9 cellular contexts compared by ENCODE assay signal in the genomic region with DNA sequence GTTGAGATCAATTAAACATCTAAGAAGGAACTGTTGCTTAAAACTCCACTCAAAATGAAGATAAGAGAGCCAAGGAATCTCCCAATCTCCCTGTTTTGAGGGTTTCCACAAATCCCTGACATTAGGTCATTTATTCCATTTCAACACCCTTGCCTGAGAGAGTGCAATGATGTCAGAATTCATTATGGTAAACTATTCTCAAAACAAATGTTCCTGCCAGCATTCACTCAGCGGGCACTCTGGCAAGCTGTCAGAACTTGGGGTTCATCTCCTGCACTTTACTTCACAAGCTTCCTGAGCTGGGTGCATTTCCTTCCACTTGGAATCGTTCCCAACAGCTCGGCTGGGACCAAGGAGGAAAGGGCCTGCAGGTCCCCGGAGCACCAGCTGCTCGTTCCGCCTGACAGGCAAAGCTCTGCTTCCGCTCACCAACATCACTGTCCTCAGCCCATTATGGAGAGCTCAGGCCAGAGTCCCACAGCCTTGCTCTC.
DNase-seq lines count a peak whose midpoint lies in the region; ATAC-seq and TF ChIP-seq lines count a peak whose summit lies in the region.
"Had no signal": no experiment of that assay in that cellular context is flagged by ENCODE, and none has a peak within 500 bp of the region (broad histone marks: within the 10 kb centered on the region; RNA-seq: fewer than 3 reads in every experiment).

No MANE protein-coding gene starts in this region.

- no peak overlapping the region for H3K27ac Mint-ChIP-seq in activated CD4-positive, alpha-beta T cell treated with anti-CD3 and anti-CD28 coated beads for 36 hours

- H3K27ac ChIP-seq in ascending aorta (peak overlapping the region; percentile 76 to 86), stomach smooth muscle (ENCODE audit: low read length) (peak overlapping the region; percentile 88)

- H3K36me3 ChIP-seq in ascending aorta (no peaks in the 10 kb centered on the region), stomach smooth muscle (ENCODE audit: control insufficient read depth in 2 of 2, insufficient read depth in 2 of 2, low read length in 2 of 2) (no peaks in the 10 kb centered on the region)

- H3K27me3 ChIP-seq in ascending aorta: no peaks in the 10 kb centered on the region
- no peaks in the 10 kb centered on the region for H3K27me3 ChIP-seq in stomach smooth muscle (ENCODE audit: control insufficient read depth in 1 of 2, insufficient read depth in 2 of 2, low read length in 2 of 2)

- H3K9ac ChIP-seq in stomach smooth muscle (ENCODE audit: low read length in 2 of 2): peak overlapping the region; percentile 36 to 72

- H3K4me3 ChIP-seq in ascending aorta (no peak overlapping the region), stomach smooth muscle (ENCODE audit: low read length in 2 of 2) (peak overlapping the region in 1 of 2 donors; percentile 29)

- intact Hi-C loops in ascending aorta (cut with DNase I): loop anchor here (5.0 to 10.0 kb wide), 4 partner anchors 119 to 316 kb away; a partner anchor contains a TSS
- intact Hi-C loops in activated CD4-positive, alpha-beta T cell treated with anti-CD3 and anti-CD28 coated beads for 36 hours (cut with DNase I, micrococcal nuclease): loop anchor here (2.0 to 5.0 kb wide), 2 partner anchors 60 to 396 kb away; no protein-coding TSS in a partner anchor

- CTCF ChIA-PET in activated CD4-positive, alpha-beta T cell treated with anti-CD3 and anti-CD28 coated beads for 36 hours (lab: Charles Lee): interaction anchor here (0.6 to 3.0 kb wide), 16 partner anchors 9 to 628 kb away, joined by 3 to 21 read pairs (median 4); a partner anchor contains a TSS

- H3K4me1 ChIP-seq in ascending aorta: peaks cover 12 to 25% of the 10 kb centered on the region in 2 donors
- H3K4me1 ChIP-seq in stomach smooth muscle (ENCODE audit: control insufficient read depth, insufficient read depth, low read length): peaks cover 33% of the 10 kb centered on the region

- TF ChIP-seq CTCF in ascending aorta (IDR thresholded peaks at IDR 0.05): no peak

- DNase-seq in ascending aorta (ENCODE audit: low spot score in 2 of 2) (peak in 1 of 2 donors; percentile 79), hypothalamus (lab: John Stamatoyannopoulos, UW) (peak in 45 of 51 donors; percentile 24 to 84 (median 57)), NCI-H2029 (lab: John Stamatoyannopoulos, UW) (no peak), cortex of kidney (lab: John Stamatoyannopoulos, UW) (no peak), NCI-H774 (lab: John Stamatoyannopoulos, UW) (no peak)
- DNase-seq in activated CD4-positive, alpha-beta T cell treated with anti-CD3 and anti-CD28 coated beads for 36 hours: no peak
- DNase-seq: endodermal cell had no signal

- no peaks in the 10 kb centered on the region for H3K9me3 Mint-ChIP-seq in activated CD4-positive, alpha-beta T cell treated with anti-CD3 and anti-CD28 coated beads for 36 hours (ENCODE audit: low read depth)
- H3K9me3 Mint-ChIP-seq: endodermal cell had no signal

- H3K9me3 ChIP-seq in ascending aorta (no peaks in the 10 kb centered on the region), stomach smooth muscle (ENCODE audit: control insufficient read depth in 2 of 2, low read length in 2 of 2) (no peaks in the 10 kb centered on the region)

- ATAC-seq in activated CD4-positive, alpha-beta T cell treated with anti-CD3 and anti-CD28 coated beads for 36 hours: no peak

- POLR2A ChIA-PET in activated CD4-positive, alpha-beta T cell treated with anti-CD3 and anti-CD28 coated beads for 36 hours (lab: Charles Lee): interaction anchor here (0.5 to 0.6 kb wide), 2 partner anchors 241 to 641 kb away, joined by 3 to 5 read pairs; no protein-coding TSS in a partner anchor

- no peak for TF ChIP-seq RAD21 in Ishikawa (IDR thresholded peaks at IDR 0.05; ENCODE audit: low read depth)

- H3K4me3 Mint-ChIP-seq in activated CD4-positive, alpha-beta T cell treated with anti-CD3 and anti-CD28 coated beads for 36 hours: no peak overlapping the region
- H3K4me3 Mint-ChIP-seq: endodermal cell had no signal

- H3K4me1 Mint-ChIP-seq in activated CD4-positive, alpha-beta T cell treated with anti-CD3 and anti-CD28 coated beads for 36 hours: no peaks in the 10 kb centered on the region

- no peaks in the 10 kb centered on the region for H3K27me3 Mint-ChIP-seq in activated CD4-positive, alpha-beta T cell treated with anti-CD3 and anti-CD28 coated beads for 36 hours

- TF ChIP-seq EP300 in Ishikawa (IDR thresholded peaks at IDR 0.05; ENCODE audit: borderline replicate concordance): no peak

- no peaks in the 10 kb centered on the region for H3K36me3 Mint-ChIP-seq in activated CD4-positive, alpha-beta T cell treated with anti-CD3 and anti-CD28 coated beads for 36 hours (ENCODE audit: low read depth)

TF ChIP-seq in Ishikawa, 13 proteins besides CTCF, POLR2A, EP300 and RAD21:
- TF ChIP-seq TCF12 (IDR thresholded peaks at IDR 0.05; ENCODE audit: low read depth): peak; percentile 36; the same call in 1 of the 2 replicates
- no peak for TF ChIP-seq TEAD4 (IDR thresholded peaks at IDR 0.05)
- TF ChIP-seq YY1 (IDR thresholded peaks at IDR 0.05; ENCODE audit: low read depth): no peak
- TF ChIP-seq, protein P1, sequence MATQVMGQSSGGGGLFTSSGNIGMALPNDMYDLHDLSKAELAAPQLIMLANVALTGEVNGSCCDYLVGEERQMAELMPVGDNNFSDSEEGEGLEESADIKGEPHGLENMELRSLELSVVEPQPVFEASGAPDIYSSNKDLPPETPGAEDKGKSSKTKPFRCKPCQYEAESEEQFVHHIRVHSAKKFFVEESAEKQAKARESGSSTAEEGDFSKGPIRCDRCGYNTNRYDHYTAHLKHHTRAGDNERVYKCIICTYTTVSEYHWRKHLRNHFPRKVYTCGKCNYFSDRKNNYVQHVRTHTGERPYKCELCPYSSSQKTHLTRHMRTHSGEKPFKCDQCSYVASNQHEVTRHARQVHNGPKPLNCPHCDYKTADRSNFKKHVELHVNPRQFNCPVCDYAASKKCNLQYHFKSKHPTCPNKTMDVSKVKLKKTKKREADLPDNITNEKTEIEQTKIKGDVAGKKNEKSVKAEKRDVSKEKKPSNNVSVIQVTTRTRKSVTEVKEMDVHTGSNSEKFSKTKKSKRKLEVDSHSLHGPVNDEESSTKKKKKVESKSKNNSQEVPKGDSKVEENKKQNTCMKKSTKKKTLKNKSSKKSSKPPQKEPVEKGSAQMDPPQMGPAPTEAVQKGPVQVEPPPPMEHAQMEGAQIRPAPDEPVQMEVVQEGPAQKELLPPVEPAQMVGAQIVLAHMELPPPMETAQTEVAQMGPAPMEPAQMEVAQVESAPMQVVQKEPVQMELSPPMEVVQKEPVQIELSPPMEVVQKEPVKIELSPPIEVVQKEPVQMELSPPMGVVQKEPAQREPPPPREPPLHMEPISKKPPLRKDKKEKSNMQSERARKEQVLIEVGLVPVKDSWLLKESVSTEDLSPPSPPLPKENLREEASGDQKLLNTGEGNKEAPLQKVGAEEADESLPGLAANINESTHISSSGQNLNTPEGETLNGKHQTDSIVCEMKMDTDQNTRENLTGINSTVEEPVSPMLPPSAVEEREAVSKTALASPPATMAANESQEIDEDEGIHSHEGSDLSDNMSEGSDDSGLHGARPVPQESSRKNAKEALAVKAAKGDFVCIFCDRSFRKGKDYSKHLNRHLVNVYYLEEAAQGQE (IDR thresholded peaks at IDR 0.05; ENCODE audit: low read depth): no peak
- TF ChIP-seq CEBPB (IDR thresholded peaks at IDR 0.05): no peak
- TF ChIP-seq, protein P2, sequence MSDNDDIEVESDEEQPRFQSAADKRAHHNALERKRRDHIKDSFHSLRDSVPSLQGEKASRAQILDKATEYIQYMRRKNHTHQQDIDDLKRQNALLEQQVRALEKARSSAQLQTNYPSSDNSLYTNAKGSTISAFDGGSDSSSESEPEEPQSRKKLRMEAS (IDR thresholded peaks at IDR 0.05): no peak
- peak; percentile 46; the same call in 1 of the 2 replicates for TF ChIP-seq NFIC (IDR thresholded peaks at IDR 0.05)
- TF ChIP-seq EGR1 (IDR thresholded peaks at IDR 0.05): no peak
- TF ChIP-seq ZBTB7A (IDR thresholded peaks at IDR 0.05; ENCODE audit: low read depth): no peak
- TF ChIP-seq FOXM1 (IDR thresholded peaks at IDR 0.05; ENCODE audit: borderline replicate concordance, low read depth): no peak
- TF ChIP-seq TAF1 (IDR thresholded peaks at IDR 0.05; ENCODE audit: low read depth): no peak
- TF ChIP-seq, protein P3, sequence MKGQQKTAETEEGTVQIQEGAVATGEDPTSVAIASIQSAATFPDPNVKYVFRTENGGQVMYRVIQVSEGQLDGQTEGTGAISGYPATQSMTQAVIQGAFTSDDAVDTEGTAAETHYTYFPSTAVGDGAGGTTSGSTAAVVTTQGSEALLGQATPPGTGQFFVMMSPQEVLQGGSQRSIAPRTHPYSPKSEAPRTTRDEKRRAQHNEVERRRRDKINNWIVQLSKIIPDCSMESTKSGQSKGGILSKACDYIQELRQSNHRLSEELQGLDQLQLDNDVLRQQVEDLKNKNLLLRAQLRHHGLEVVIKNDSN (IDR thresholded peaks at IDR 0.05): no peak
- TF ChIP-seq CREB1 (IDR thresholded peaks at IDR 0.05; ENCODE audit: low read depth): no peak

Comparison
In these comparisons a context has a peak if more than half of its experiments do, and no peak if none do; other contexts are left out.
1. DNase-seq: peak in hypothalamus (45 of 51); none in NCI-H2029 (single experiment), activated CD4-positive, alpha-beta T cell treated with anti-CD3 and anti-CD28 coated beads for 36 hours (single experiment), cortex of kidney (single experiment) and NCI-H774 (single experiment).